21 cellular contexts compared by ENCODE assay signal in genomic region chr3:190060401-190060800, GRCh38.
"Had no signal": no experiment of that assay in that cellular context is flagged by ENCODE, and none has a peak within 500 bp of the region (broad histone marks: within the 10 kb centered on the region; RNA-seq: fewer than 3 reads in every experiment).

No MANE protein-coding gene starts in this region.

- H3K27me3 ChIP-seq: MG63 had no signal

- H3K9ac ChIP-seq: SK-N-SH had no signal

- H3K4me1 Mint-ChIP-seq: T-cell had no signal

- H3K27ac ChIP-seq: RWPE1 had no signal

- H3K9me3 ChIP-seq: MG63, SK-N-SH had no signal

- H3K9me2 ChIP-seq: SK-N-SH had no signal

- H3K4me3 ChIP-seq: MG63 had no signal

- H3K4me2 ChIP-seq: SK-N-SH had no signal

- DNase-seq: Karpas-422, KG1, MG63, NCI-H1092 treated with DMSO at 0.1 percent for 48 hours, NCI-H1436, NCI-H187, NCI-H2029, NCI-H2081 treated with DMSO at 0.1 percent for 48 hours, NCI-H2171, NCI-H446, NCI-H510A, NCI-H524 treated with DMSO at 0.1 percent for 48 hours, NCI-H69, NCI-H774, PC-3, SHP77, SK-N-SH, SW 1271, T-cell had no signal

- H3K9me3 Mint-ChIP-seq: T-cell had no signal

- ATAC-seq: Panc1, PC-3, T-cell had no signal

- H3K27ac Mint-ChIP-seq: T-cell had no signal

- H3K36me3 Mint-ChIP-seq: T-cell had no signal

- H3K4me3 Mint-ChIP-seq: T-cell had no signal
